ENCODE assay signal across 35 cellular contexts in the genomic region with DNA sequence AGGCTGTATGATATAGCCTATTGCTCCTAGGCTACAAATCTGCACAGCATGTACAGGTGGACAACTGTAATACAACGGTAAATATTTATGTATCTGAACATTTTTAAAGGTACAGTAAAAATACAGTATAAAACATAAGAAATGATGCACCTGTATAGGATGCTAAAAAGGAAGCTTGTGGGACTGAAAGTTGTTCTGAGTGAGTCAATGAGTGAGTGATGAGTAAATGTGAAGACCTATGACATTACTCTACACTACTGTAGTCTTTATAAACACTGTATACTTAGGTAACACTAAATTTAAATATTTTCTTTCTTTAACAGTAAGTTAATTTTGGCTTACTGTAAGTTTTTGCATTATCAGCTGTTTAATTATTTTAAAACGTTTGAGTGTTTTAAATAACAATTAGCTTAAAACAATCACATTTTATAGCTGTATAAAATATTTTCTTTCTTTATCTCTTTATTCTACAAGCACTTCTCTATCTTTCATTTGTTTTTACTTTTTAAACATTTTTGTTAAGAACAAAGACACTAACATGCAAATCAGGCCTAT. TPM values are rescaled to one million over a fixed set of nuclear protein-coding genes. Genes with fewer than 3 reads are reported as not detected.
"Had no signal": no experiment of that assay in that cellular context is flagged by ENCODE, and none has a peak within 500 bp of the region (broad histone marks: within the 10 kb centered on the region; RNA-seq: fewer than 3 reads in every experiment).

No MANE protein-coding gene starts in this region.

- H3K4me3 ChIP-seq: esophagus squamous epithelium, gastrocnemius medialis, heart left ventricle had no signal

- H3K27me3 ChIP-seq: brain microvascular endothelial cell, esophagus squamous epithelium, gastrocnemius medialis, heart left ventricle had no signal

- ATAC-seq: activated CD4-positive, CD25-positive, alpha-beta regulatory T cell treated with anti-CD3 and anti-CD28 coated beads, Interleukin-2, amount 50 U/mL, for 24 hours; activated CD8-positive, alpha-beta T cell treated with anti-CD3 and anti-CD28 coated beads for 36 hours; activated T-cell treated with anti-CD3 and anti-CD28 coated beads, Interleukin-2, amount 50 U/mL, for 4 hours; activated T-helper 17 cell treated with anti-CD3 and anti-CD28 coated beads, Interleukin-2, amount 50 U/mL, for 72 hours; effector memory CD8-positive, alpha-beta T cell; gastrocnemius medialis; heart left ventricle; T-helper 17 cell had no signal

- H3K4me1 ChIP-seq: esophagus squamous epithelium, gastrocnemius medialis, heart left ventricle had no signal

- FAIRE-seq: astrocyte, bronchial epithelial cell, colon had no signal

- DNase-seq: activated B cell treated with CpG ODN at 0.5 μM for 24 hours; activated CD4-positive, alpha-beta T cell treated with anti-CD3 and anti-CD28 coated beads for 48 hours; activated CD4-positive, alpha-beta T cell treated with anti-CD3 and anti-CD28 coated beads, Interleukin-2, amount 50 U/mL, for 1 hour; activated CD4-positive, alpha-beta T cell treated with anti-CD3 and anti-CD28 coated beads, Interleukin-2, amount 50 U/mL, for 48 hours; activated CD8-positive, alpha-beta memory T cell treated with anti-CD3 and anti-CD28 coated beads for 24 hours; activated CD8-positive, alpha-beta T cell treated with anti-CD3 and anti-CD28 coated beads for 36 hours; activated effector memory CD4-positive, alpha-beta T cell treated with Interleukin-2 at 50 U/mL for 16 hours; activated gamma-delta T cell treated with Interleukin-2 at 50 U/mL for 16 hours; activated naive CD4-positive, alpha-beta T cell treated with anti-CD3 and anti-CD28 coated beads, Interleukin-2, amount 50 U/mL, for 16 hours; activated naive CD4-positive, alpha-beta T cell treated with Interleukin-2 at 50 U/mL for 16 hours; activated T-cell treated with anti-CD3 and anti-CD28 coated beads, Interleukin-2, amount 50 U/mL, for 4 hours; amniotic stem cell; anterior cingulate cortex; brain microvascular endothelial cell; cortex of kidney; dermis blood vessel endothelial cell; effector CD4-positive, alpha-beta T cell; effector memory CD8-positive, alpha-beta T cell; esophagus squamous epithelium; gastrocnemius medialis; glutamatergic neuron; heart left ventricle; T-helper 1 cell; T-helper 17 cell; T1000; WERI-Rb-1 had no signal

- H3K36me3 ChIP-seq: brain microvascular endothelial cell, esophagus squamous epithelium, gastrocnemius medialis, heart left ventricle, WERI-Rb-1 had no signal

- H3K27ac ChIP-seq: brain microvascular endothelial cell, epithelial cell of prostate, esophagus squamous epithelium, gastrocnemius medialis, heart left ventricle, WERI-Rb-1 had no signal

- H3K9me3 ChIP-seq: esophagus squamous epithelium, gastrocnemius medialis had no signal

RNA-seq across cellular contexts. Expression of gene CDH18, which starts 28.1 kb away (rescaled TPM):
- total RNA-seq: activated B cell treated with CpG ODN at 0.5 μM for 24 hours; activated CD8-positive, alpha-beta T cell treated with anti-CD3 and anti-CD28 coated beads for 36 hours; activated T-cell treated with anti-CD3 and anti-CD28 coated beads, Interleukin-2, amount 50 U/mL, for 4 hours; activated T-helper 17 cell treated with anti-CD3 and anti-CD28 coated beads, Interleukin-2, amount 50 U/mL, for 72 hours; astrocyte; cardiac septum; chondrocyte; dermis blood vessel endothelial cell; esophagus squamous epithelium; gastrocnemius medialis; T-helper 17 cell had no signal
- polyA plus RNA-seq: esophagus, heart left ventricle had no signal
